In the genomic region with DNA sequence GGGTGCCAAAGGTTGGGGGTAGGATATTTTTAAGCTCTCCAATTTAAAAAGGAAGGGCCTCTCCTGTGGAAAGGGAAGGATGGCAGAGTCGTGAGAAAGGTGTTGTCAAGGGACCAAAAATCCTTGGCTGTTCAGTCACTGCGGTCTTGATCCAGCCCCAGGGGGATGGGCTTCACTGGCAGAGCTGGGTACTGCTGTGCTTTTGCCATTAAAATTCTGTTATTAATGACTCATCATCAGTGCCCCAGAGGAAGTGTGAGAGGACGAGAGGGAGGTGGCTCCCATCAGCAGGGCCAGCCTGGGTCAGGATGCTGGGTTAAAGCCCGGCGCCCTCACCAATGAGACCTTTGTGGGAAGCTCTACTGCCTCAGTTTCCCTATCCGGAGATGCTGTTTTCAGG, we compare ENCODE assay signal across 1 cellular context.
TF ChIP-seq lines count a peak whose summit lies in the region.

No MANE protein-coding gene starts in this region.

TF ChIP-seq in IMR-90, 13 proteins besides CTCF, POLR2A, EP300 and RAD21 (continued from another document):
- TF ChIP-seq, protein P1, sequence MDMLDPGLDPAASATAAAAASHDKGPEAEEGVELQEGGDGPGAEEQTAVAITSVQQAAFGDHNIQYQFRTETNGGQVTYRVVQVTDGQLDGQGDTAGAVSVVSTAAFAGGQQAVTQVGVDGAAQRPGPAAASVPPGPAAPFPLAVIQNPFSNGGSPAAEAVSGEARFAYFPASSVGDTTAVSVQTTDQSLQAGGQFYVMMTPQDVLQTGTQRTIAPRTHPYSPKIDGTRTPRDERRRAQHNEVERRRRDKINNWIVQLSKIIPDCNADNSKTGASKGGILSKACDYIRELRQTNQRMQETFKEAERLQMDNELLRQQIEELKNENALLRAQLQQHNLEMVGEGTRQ (IDR thresholded peaks at IDR 0.05; ENCODE audit: low read depth, low read length) = no peak
- TF ChIP-seq SMC3 (IDR thresholded peaks at IDR 0.05; ENCODE audit: low read depth, low read length) (no peak), FOS (IDR thresholded peaks at IDR 0.05; ENCODE audit: low read depth, low read length) (no peak), MAFK (IDR thresholded peaks at IDR 0.05; ENCODE audit: low read depth, low read length) (no peak), MXI1 (IDR thresholded peaks at IDR 0.05; ENCODE audit: borderline replicate concordance, low read depth, low read length) (no peak), CEBPB (IDR thresholded peaks at IDR 0.05; ENCODE audit: low read depth, low read length) (no peak), NFE2L2 (IDR thresholded peaks at IDR 0.05; ENCODE audit: low read depth, low read length) (no peak), BHLHE40 (IDR thresholded peaks at IDR 0.05; ENCODE audit: low read depth, low read length) (no peak)
- TF ChIP-seq, protein P2, sequence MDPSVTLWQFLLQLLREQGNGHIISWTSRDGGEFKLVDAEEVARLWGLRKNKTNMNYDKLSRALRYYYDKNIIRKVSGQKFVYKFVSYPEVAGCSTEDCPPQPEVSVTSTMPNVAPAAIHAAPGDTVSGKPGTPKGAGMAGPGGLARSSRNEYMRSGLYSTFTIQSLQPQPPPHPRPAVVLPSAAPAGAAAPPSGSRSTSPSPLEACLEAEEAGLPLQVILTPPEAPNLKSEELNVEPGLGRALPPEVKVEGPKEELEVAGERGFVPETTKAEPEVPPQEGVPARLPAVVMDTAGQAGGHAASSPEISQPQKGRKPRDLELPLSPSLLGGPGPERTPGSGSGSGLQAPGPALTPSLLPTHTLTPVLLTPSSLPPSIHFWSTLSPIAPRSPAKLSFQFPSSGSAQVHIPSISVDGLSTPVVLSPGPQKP (IDR thresholded peaks at IDR 0.05; ENCODE audit: borderline replicate concordance, low read depth, low read length) = no peak
